1 cellular context compared by ENCODE assay signal in the genomic region with DNA sequence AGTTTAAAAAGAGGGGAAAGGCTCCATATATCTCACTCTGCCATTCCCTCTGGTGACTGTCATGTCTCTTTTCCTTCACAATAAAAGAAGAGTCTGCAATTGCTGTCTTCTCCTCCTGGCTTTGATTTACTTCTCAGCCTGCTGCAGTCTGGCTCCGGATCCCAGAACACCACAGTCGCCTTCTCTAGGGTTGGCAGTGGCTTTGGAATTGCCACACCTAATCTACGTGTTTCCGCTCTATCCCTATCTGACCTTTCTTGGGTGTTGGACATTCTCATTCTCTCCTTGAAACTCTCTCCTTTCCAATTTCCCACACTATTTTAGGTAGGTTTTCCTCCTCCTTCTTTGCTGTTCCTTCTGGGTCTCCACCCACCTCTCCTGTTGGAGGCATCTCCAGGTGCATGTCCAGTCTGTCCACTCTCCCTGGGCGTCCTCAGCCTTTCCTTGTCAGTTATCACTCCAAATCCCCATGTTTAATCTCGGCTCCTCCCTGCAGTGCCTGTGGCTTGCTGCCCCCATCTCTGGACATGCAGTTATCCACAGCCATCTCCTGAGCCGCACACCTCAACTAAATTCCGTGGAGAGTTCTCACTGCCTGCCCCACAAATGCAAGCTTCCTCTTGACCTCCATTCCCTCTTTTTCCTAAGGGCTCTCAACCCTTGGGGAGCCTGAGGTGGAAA.
TF ChIP-seq lines count a peak whose summit lies in the region.

No MANE protein-coding gene starts in this region.

TF ChIP-seq in HCT116, 20 proteins besides CTCF, POLR2A, EP300 and RAD21 (continued from another document):
- TF ChIP-seq, protein P1, sequence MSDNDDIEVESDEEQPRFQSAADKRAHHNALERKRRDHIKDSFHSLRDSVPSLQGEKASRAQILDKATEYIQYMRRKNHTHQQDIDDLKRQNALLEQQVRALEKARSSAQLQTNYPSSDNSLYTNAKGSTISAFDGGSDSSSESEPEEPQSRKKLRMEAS (IDR thresholded peaks at IDR 0.05) = no peak
- TF ChIP-seq, protein P2, sequence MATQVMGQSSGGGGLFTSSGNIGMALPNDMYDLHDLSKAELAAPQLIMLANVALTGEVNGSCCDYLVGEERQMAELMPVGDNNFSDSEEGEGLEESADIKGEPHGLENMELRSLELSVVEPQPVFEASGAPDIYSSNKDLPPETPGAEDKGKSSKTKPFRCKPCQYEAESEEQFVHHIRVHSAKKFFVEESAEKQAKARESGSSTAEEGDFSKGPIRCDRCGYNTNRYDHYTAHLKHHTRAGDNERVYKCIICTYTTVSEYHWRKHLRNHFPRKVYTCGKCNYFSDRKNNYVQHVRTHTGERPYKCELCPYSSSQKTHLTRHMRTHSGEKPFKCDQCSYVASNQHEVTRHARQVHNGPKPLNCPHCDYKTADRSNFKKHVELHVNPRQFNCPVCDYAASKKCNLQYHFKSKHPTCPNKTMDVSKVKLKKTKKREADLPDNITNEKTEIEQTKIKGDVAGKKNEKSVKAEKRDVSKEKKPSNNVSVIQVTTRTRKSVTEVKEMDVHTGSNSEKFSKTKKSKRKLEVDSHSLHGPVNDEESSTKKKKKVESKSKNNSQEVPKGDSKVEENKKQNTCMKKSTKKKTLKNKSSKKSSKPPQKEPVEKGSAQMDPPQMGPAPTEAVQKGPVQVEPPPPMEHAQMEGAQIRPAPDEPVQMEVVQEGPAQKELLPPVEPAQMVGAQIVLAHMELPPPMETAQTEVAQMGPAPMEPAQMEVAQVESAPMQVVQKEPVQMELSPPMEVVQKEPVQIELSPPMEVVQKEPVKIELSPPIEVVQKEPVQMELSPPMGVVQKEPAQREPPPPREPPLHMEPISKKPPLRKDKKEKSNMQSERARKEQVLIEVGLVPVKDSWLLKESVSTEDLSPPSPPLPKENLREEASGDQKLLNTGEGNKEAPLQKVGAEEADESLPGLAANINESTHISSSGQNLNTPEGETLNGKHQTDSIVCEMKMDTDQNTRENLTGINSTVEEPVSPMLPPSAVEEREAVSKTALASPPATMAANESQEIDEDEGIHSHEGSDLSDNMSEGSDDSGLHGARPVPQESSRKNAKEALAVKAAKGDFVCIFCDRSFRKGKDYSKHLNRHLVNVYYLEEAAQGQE (IDR thresholded peaks at IDR 0.05; ENCODE audit: low read depth) = no peak
- TF ChIP-seq CEBPB (IDR thresholded peaks at IDR 0.05; ENCODE audit: low read depth) = no peak
- TF ChIP-seq ZNF274 (IDR thresholded peaks at IDR 0.05; ENCODE audit: low read depth, low read length) = no peak
- no peak for TF ChIP-seq JUND (IDR thresholded peaks at IDR 0.05)
- TF ChIP-seq, protein P3, sequence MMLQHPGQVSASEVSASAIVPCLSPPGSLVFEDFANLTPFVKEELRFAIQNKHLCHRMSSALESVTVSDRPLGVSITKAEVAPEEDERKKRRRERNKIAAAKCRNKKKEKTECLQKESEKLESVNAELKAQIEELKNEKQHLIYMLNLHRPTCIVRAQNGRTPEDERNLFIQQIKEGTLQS (IDR thresholded peaks at IDR 0.05) = no peak
